23 cellular contexts compared by ENCODE assay signal in the genomic region with DNA sequence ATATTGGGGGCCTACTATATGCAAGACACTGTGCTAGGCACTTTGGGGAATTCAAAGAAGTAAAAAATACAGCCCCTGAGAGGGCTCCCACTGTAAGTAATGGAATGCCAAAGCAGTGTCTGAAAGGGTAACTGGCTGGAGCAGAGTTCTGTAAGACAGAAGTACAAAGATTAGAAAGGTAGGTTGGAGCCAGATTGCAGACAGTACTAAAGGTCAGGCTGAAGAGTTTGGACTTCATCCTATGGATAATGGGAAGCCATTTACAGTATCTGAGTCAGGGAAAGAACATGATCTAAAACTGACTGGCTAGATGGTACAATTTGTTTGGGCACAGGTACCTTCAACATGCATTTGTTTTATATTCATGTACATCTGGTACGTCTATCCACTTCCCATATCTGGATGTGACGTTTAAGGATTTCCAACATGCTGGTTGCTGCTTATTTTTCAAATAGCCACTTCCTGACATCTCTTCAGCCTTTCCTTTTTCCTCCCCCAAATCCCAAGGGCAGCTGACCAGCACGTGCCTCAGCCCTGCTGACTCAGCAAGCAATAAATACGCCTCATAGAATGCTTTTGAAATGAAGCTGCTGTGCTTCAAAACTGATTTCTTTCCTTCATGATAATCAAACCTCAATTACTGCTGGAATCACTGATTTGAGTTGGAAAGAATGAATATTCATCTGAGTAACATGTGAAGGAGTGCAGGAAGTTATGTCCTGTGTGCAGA. TPM values are rescaled to one million over a fixed set of nuclear protein-coding genes. Genes with fewer than 3 reads are reported as not detected.
DNase-seq lines count a peak whose midpoint lies in the region; ATAC-seq and TF ChIP-seq lines count a peak whose summit lies in the region.
"Had no signal": no experiment of that assay in that cellular context is flagged by ENCODE, and none has a peak within 500 bp of the region (broad histone marks: within the 10 kb centered on the region; RNA-seq: fewer than 3 reads in every experiment).

No MANE protein-coding gene starts in this region.

- DNase-seq in heart right ventricle (peak in 1 of 2 donors; percentile 9), Right ventricle myocardium inferior (ENCODE audit: missing footprints) (no peak), fibroblast of villous mesenchyme (ENCODE audit: low read depth) (peak; percentile 64), mucosa of descending colon (no peak), aorta (no peak)
- no peak for DNase-seq in activated CD4-positive, alpha-beta T cell treated with anti-CD3 and anti-CD28 coated beads for 4 hours
- DNase-seq: activated CD4-positive, CD25-positive, alpha-beta regulatory T cell treated with anti-CD3 and anti-CD28 coated beads, Interleukin-2, amount 50 U/mL, for 72 hours; activated CD8-positive, alpha-beta T cell treated with anti-CD3 and anti-CD28 coated beads for 36 hours; activated effector memory CD4-positive, alpha-beta T cell treated with anti-CD3 and anti-CD28 coated beads, Interleukin-2, amount 50 U/mL, for 16 hours; activated T-cell treated with anti-CD3 and anti-CD28 coated beads for 4 hours; cortex of kidney; midbrain; NCI-H1048; NCI-H1694 treated with DMSO at 0.1 percent for 48 hours; NCI-H2171 treated with DMSO at 0.1 percent for 48 hours; NCI-H526 had no signal

- no peaks in the 10 kb centered on the region for H3K9me3 ChIP-seq in heart right ventricle
- no peaks in the 10 kb centered on the region for H3K9me3 ChIP-seq in mucosa of descending colon
- H3K9me3 ChIP-seq in aorta (ENCODE audit: control insufficient read depth, low read length) = no peaks in the 10 kb centered on the region
- H3K9me3 ChIP-seq: breast epithelium, HAP-1 had no signal

- no peak for TF ChIP-seq CTCF in heart right ventricle (IDR thresholded peaks at IDR 0.05)
- no peak for TF ChIP-seq CTCF in fibroblast of villous mesenchyme (IDR thresholded peaks at IDR 0.05; ENCODE audit: insufficient read depth, low read depth, low read length)
- no peak for TF ChIP-seq CTCF in mucosa of descending colon (IDR thresholded peaks at IDR 0.05)

- H3K4me1 ChIP-seq in heart right ventricle (peaks cover 0 to 39% (median 6%) of the 10 kb centered on the region in 9 donors), mucosa of descending colon (ENCODE audit: low read depth) (no peaks in the 10 kb centered on the region), aorta (ENCODE audit: control insufficient read depth in 1 of 2, insufficient read depth in 2 of 2, low read length in 2 of 2) (peaks cover 2% of the 10 kb centered on the region in 2 donors)
- H3K4me1 ChIP-seq: breast epithelium had no signal

- peak in 4 of 8 donors; percentile 15 to 80 (median 60) for ATAC-seq in heart right ventricle
- ATAC-seq in Right ventricle myocardium inferior = no peak
- peak; percentile 15 for ATAC-seq in mucosa of descending colon
- ATAC-seq in aorta (ENCODE audit: low FRiP score) = no peak
- no peak for ATAC-seq in GM18502 (IDR thresholded peaks at IDR 0.05; ENCODE audit: poor library complexity, unreplicated experiment)
- ATAC-seq in HG03439 (IDR thresholded peaks at IDR 0.05; ENCODE audit: unreplicated experiment) = no peak
- ATAC-seq: activated CD8-positive, alpha-beta T cell treated with anti-CD3 and anti-CD28 coated beads for 36 hours; esophagus mucosa; GM12878; natural killer cell treated with Interleukin-12 subunit alpha and Interleukin-12 subunit beta and Interleukin-15 and Interleukin-18, amount 100 ng/mL, for 72 hours had no signal

- no peaks in the 10 kb centered on the region for H3K36me3 ChIP-seq in heart right ventricle
- H3K36me3 ChIP-seq in mucosa of descending colon (ENCODE audit: low read depth) = no peaks in the 10 kb centered on the region
- no peaks in the 10 kb centered on the region for H3K36me3 ChIP-seq in aorta (ENCODE audit: control insufficient read depth in 1 of 2, insufficient read depth in 2 of 2, low read length in 1 of 2)
- H3K36me3 ChIP-seq: breast epithelium, HAP-1 had no signal

- H3K4me3 ChIP-seq in heart right ventricle (no peak overlapping the region), fibroblast of villous mesenchyme (ENCODE audit: low read depth, low read length) (no peak overlapping the region), mucosa of descending colon (no peak overlapping the region), aorta (ENCODE audit: low read length in 2 of 2) (no peak overlapping the region)
- H3K4me3 ChIP-seq: breast epithelium, GM12878, HAP-1 had no signal

- H3K27ac ChIP-seq in heart right ventricle (peak overlapping the region in 7 of 10 donors; percentile 10 to 49 (median 21)), aorta (ENCODE audit: low read depth in 1 of 2, low read length in 2 of 2) (no peak overlapping the region)
- H3K27ac ChIP-seq: breast epithelium had no signal

- H3K27me3 ChIP-seq in heart right ventricle = peaks cover 0 to 5% (median 0%) of the 10 kb centered on the region in 7 donors
- no peaks in the 10 kb centered on the region for H3K27me3 ChIP-seq in aorta (ENCODE audit: control insufficient read depth in 1 of 2, insufficient read depth in 2 of 2, low read length in 1 of 2)

- 21 to 32% methylated on average over 4 of the region's 4 CpGs for WGBS in heart right ventricle, 2 donors
- WGBS in aorta, 2 donors = 45 to 52% methylated on average over 4 of the region's 4 CpGs

- intact Hi-C loops in heart right ventricle (cut with DNase I) (no loop called here), Right ventricle myocardium inferior (cut with DNase I) (loop anchor here (10.0 kb wide), 1 partner anchor 119 kb away; no protein-coding TSS in a partner anchor), mucosa of descending colon (cut with DNase I, micrococcal nuclease) (no loop called here), aorta (cut with DNase I) (loop anchor here in 1 of 2 donors (10.0 kb wide), 1 partner anchor 219 kb away; no protein-coding TSS in a partner anchor)

RNA-seq across cellular contexts. Expression of a gene that starts 9.5 kb away (rescaled TPM):
- total RNA-seq in heart right ventricle (10 to 100 TPM; 15.6 to 22.6 (median 18.9) TPM), Right ventricle myocardium inferior (14.7 TPM), fibroblast of villous mesenchyme (8.1 and 9.5 TPM in 2 replicates), mucosa of descending colon (10 to 100 TPM in 2 of 3 donors, 1 to 10 TPM in 1; 8.2 to 19.9 (median 11.5) TPM), aorta (10 to 100 TPM; 31.0 to 39.6 TPM)
- polyA plus RNA-seq in heart right ventricle (1 to 10 TPM; 3.4 to 6.2 TPM), aorta (10 to 100 TPM in 1 of 2 donors, 1 to 10 TPM in 1; 9.0 to 14.3 TPM)

Comparison
In these comparisons a context has a peak if more than half of its experiments do, and no peak if none do; other contexts are left out.
1. H3K27ac ChIP-seq: peak in heart right ventricle (7 of 10); none in aorta (0 of 2).